In the genomic region with DNA sequence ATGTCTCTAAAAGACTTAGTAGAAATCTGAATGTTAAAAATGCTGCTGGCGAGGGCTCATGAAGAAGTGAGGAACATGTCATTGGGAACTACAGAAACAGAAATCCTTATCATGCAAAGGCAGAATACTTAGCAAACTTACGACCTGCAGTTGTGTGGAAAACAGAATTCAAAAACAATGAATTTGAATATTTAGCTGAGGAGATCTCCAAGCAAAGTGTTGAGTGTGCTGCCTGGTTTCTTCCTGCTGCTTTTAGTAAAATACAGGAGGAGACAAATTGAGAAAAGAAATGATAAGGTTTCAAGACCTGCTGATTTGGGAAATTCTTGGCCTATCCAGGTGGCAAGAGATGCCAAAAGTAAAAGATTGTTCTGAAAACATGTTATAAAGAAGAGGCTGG, we compare ENCODE assay signal across 27 cellular contexts.
"Had no signal": no experiment of that assay in that cellular context is flagged by ENCODE, and none has a peak within 500 bp of the region (broad histone marks: within the 10 kb centered on the region; RNA-seq: fewer than 3 reads in every experiment).

No MANE protein-coding gene starts in this region.

- H3K36me3 ChIP-seq: lower lobe of right lung, pancreas, prostate gland, sigmoid colon, thoracic aorta, tibial artery, upper lobe of right lung had no signal

- H3K27ac Mint-ChIP-seq: immature natural killer cell; nephron; stimulated activated effector memory CD8-positive, alpha-beta T cell treated with anti-CD3 and anti-CD28 coated beads, Interleukin-12 subunit alpha, Interleukin-12 subunit beta, amount 100 ng/mL, for 72 hours; stimulated activated naive CD8-positive, alpha-beta T cell treated with anti-CD3 and anti-CD28 coated beads, Interleukin-15, Interleukin-2, amounts not matched to agents 100 ng/mL and 50 ng/mL, for 24 hours had no signal

- FAIRE-seq: islet of Langerhans, kidney, pancreas, small intestine had no signal

- H3K27ac ChIP-seq: left lung, lower lobe of right lung, pancreas, prostate gland, sigmoid colon, spleen, suprapubic skin, thoracic aorta, tibial artery, upper lobe of right lung had no signal

- H3K9me3 Mint-ChIP-seq: immature natural killer cell; stimulated activated effector memory CD8-positive, alpha-beta T cell treated with anti-CD3 and anti-CD28 coated beads, Interleukin-12 subunit alpha, Interleukin-12 subunit beta, amount 100 ng/mL, for 72 hours; stimulated activated naive CD8-positive, alpha-beta T cell treated with anti-CD3 and anti-CD28 coated beads, Interleukin-15, Interleukin-2, amounts not matched to agents 100 ng/mL and 50 ng/mL, for 24 hours had no signal

- H3K4me3 ChIP-seq: left lung, lower lobe of right lung, pancreas, prostate gland, sigmoid colon, spleen, suprapubic skin, thoracic aorta, tibial artery, upper lobe of right lung had no signal

- H3K27me3 ChIP-seq: left lung, pancreas, sigmoid colon, spleen, suprapubic skin, tibial artery, upper lobe of right lung had no signal

- DNase-seq: hypothalamus; immature natural killer cell; kidney; left colon; left lung; lower lobe of right lung; naive thymus-derived CD8-positive, alpha-beta T cell; nucleus accumbens; pancreas; posterior cingulate gyrus; retina; right cardiac atrium; sigmoid colon; small intestine; spleen; stimulated activated CD4-positive, alpha-beta T cell treated with anti-CD3 and anti-CD28 coated beads, Interleukin-4, amount 100 ng/mL, for 24 hours; stimulated activated naive CD4-positive, alpha-beta T cell; tibial artery; upper lobe of right lung had no signal

- ATAC-seq: left colon; left lung; lower lobe of right lung; naive thymus-derived CD8-positive, alpha-beta T cell; pancreas; right cardiac atrium; stimulated activated effector memory CD8-positive, alpha-beta T cell treated with anti-CD3 and anti-CD28 coated beads, Interleukin-12 subunit alpha, Interleukin-12 subunit beta, amount 100 ng/mL, for 72 hours; upper lobe of right lung had no signal

- H3K4me3 Mint-ChIP-seq: immature natural killer cell; naive thymus-derived CD8-positive, alpha-beta T cell; nephron; neural crest cell; stimulated activated effector memory CD8-positive, alpha-beta T cell treated with anti-CD3 and anti-CD28 coated beads, Interleukin-12 subunit alpha, Interleukin-12 subunit beta, amount 100 ng/mL, for 72 hours; stimulated activated naive CD8-positive, alpha-beta T cell treated with anti-CD3 and anti-CD28 coated beads, Interleukin-15, Interleukin-2, amounts not matched to agents 100 ng/mL and 50 ng/mL, for 24 hours had no signal

- H3K9me3 ChIP-seq: left lung, lower lobe of right lung, pancreas, prostate gland, sigmoid colon, suprapubic skin, thoracic aorta, tibial artery, upper lobe of right lung had no signal

- H3K4me1 ChIP-seq: left lung, lower lobe of right lung, pancreas, prostate gland, suprapubic skin, upper lobe of right lung had no signal

- H3K4me1 Mint-ChIP-seq: immature natural killer cell; stimulated activated effector memory CD8-positive, alpha-beta T cell treated with anti-CD3 and anti-CD28 coated beads, Interleukin-12 subunit alpha, Interleukin-12 subunit beta, amount 100 ng/mL, for 72 hours had no signal

- H3K27me3 Mint-ChIP-seq: naive thymus-derived CD8-positive, alpha-beta T cell; stimulated activated naive CD8-positive, alpha-beta T cell treated with anti-CD3 and anti-CD28 coated beads, Interleukin-15, Interleukin-2, amounts not matched to agents 100 ng/mL and 50 ng/mL, for 24 hours had no signal
